In genomic region chr22:46656856-46657654, GRCh38 we compare ENCODE assay signal across 21 cellular contexts. TPM values are rescaled to one million over a fixed set of nuclear protein-coding genes. Genes with fewer than 3 reads are reported as not detected.
DNase-seq lines count a peak whose midpoint lies in the region; ATAC-seq and TF ChIP-seq lines count a peak whose summit lies in the region.
"Had no signal": no experiment of that assay in that cellular context is flagged by ENCODE, and none has a peak within 500 bp of the region (broad histone marks: within the 10 kb centered on the region; RNA-seq: fewer than 3 reads in every experiment).

No MANE protein-coding gene starts in this region.

- DNase-seq in activated CD4-positive, alpha-beta T cell treated with anti-CD3 and anti-CD28 coated beads, Interleukin-2, amount 10 ng/mL, durations not matched to agents 24 days and 14 days: no peak
- no peak for DNase-seq in activated CD4-positive, alpha-beta T cell treated with anti-CD3 and anti-CD28 coated beads for 4 hours
- no peak for DNase-seq in stimulated activated naive CD8-positive, alpha-beta T cell treated with anti-CD3 and anti-CD28 coated beads, Interleukin-15, amount 100 ng/mL, for 72 hours
- no peak for DNase-seq in stimulated activated naive CD8-positive, alpha-beta T cell treated with anti-CD3 and anti-CD28 coated beads, Interleukin-15, Interleukin-2, amounts not matched to agents 100 U/mL and 50 U/mL, for 24 hours
- DNase-seq in thyroid gland (peak; percentile 84 to 85), NCI-H510A treated with DMSO at 0.1 percent for 48 hours (lab: John Stamatoyannopoulos, UW) (no peak)
- DNase-seq: BE2C; Calu3; CD8-positive, alpha-beta T cell; DMS53; H7; MV-4-11; NCI-H187; NCI-H2107; NCI-H510A; NCI-H82; OCI-M1; SHP77 had no signal

- 67 to 79% methylated on average over 11 to 13 of the region's 15 CpGs for WGBS in thyroid gland, 2 donors

- no peaks in the 10 kb centered on the region for H3K27me3 ChIP-seq in thyroid gland
- H3K27me3 ChIP-seq: BE2C had no signal

- no peak overlapping the region for H3K4me3 ChIP-seq in thyroid gland (replicated peaks in 1 of 3)

- no peaks in the 10 kb centered on the region for H3K27me3 Mint-ChIP-seq in activated CD4-positive, alpha-beta T cell treated with anti-CD3 and anti-CD28 coated beads, Interleukin-2, amount 10 ng/mL, durations not matched to agents 24 days and 14 days
- H3K27me3 Mint-ChIP-seq in stimulated activated naive CD8-positive, alpha-beta T cell treated with anti-CD3 and anti-CD28 coated beads, Interleukin-15, amount 100 ng/mL, for 72 hours: no peaks in the 10 kb centered on the region
- H3K27me3 Mint-ChIP-seq in brain: no peaks in the 10 kb centered on the region

- TF ChIP-seq CTCF in brain (conservative IDR thresholded peaks at IDR 0.05) (no peak), thyroid gland (IDR thresholded peaks at IDR 0.05) (no peak)

- H3K4me1 ChIP-seq in thyroid gland: peaks cover 47 to 84% of the 10 kb centered on the region in 2 donors

- intact Hi-C loops in activated CD4-positive, alpha-beta T cell treated with anti-CD3 and anti-CD28 coated beads, Interleukin-2, amount 10 ng/mL, durations not matched to agents 24 days and 14 days (cut with micrococcal nuclease): no loop called here
- intact Hi-C loops in thyroid gland (cut with DNase I): no loop called here

- no peaks in the 10 kb centered on the region for H3K9me3 ChIP-seq in thyroid gland
- H3K9me3 ChIP-seq: BE2C had no signal

- H3K36me3 Mint-ChIP-seq in activated CD4-positive, alpha-beta T cell treated with anti-CD3 and anti-CD28 coated beads, Interleukin-2, amount 10 ng/mL, durations not matched to agents 24 days and 14 days (ENCODE audit: low read depth): peaks cover 11% of the 10 kb centered on the region
- peaks cover 7% of the 10 kb centered on the region for H3K36me3 Mint-ChIP-seq in brain
- H3K36me3 Mint-ChIP-seq: CD8-positive, alpha-beta T cell had no signal

- H3K4me1 Mint-ChIP-seq in activated CD4-positive, alpha-beta T cell treated with anti-CD3 and anti-CD28 coated beads, Interleukin-2, amount 10 ng/mL, durations not matched to agents 24 days and 14 days: peaks cover 39% of the 10 kb centered on the region
- H3K4me1 Mint-ChIP-seq in stimulated activated naive CD8-positive, alpha-beta T cell treated with anti-CD3 and anti-CD28 coated beads, Interleukin-15, amount 100 ng/mL, for 72 hours: peaks cover 52% of the 10 kb centered on the region
- peaks cover 30% of the 10 kb centered on the region for H3K4me1 Mint-ChIP-seq in brain

- peak overlapping the region; percentile 18 to 62 (median 34) for H3K27ac ChIP-seq in thyroid gland
- H3K27ac ChIP-seq: KMS-11 had no signal

- H3K9me3 Mint-ChIP-seq in activated CD4-positive, alpha-beta T cell treated with anti-CD3 and anti-CD28 coated beads, Interleukin-2, amount 10 ng/mL, durations not matched to agents 24 days and 14 days: no peaks in the 10 kb centered on the region
- no peaks in the 10 kb centered on the region for H3K9me3 Mint-ChIP-seq in stimulated activated naive CD8-positive, alpha-beta T cell treated with anti-CD3 and anti-CD28 coated beads, Interleukin-15, amount 100 ng/mL, for 72 hours
- no peaks in the 10 kb centered on the region for H3K9me3 Mint-ChIP-seq in brain
- H3K9me3 Mint-ChIP-seq: CD8-positive, alpha-beta T cell had no signal

- H3K36me3 ChIP-seq in thyroid gland: no peaks in the 10 kb centered on the region

- TF ChIP-seq POLR2A in thyroid gland (IDR thresholded peaks at IDR 0.05): no peak

- H3K4me3 Mint-ChIP-seq in activated CD4-positive, alpha-beta T cell treated with anti-CD3 and anti-CD28 coated beads, Interleukin-2, amount 10 ng/mL, durations not matched to agents 24 days and 14 days: no peak overlapping the region
- no peak overlapping the region for H3K4me3 Mint-ChIP-seq in stimulated activated naive CD8-positive, alpha-beta T cell treated with anti-CD3 and anti-CD28 coated beads, Interleukin-15, amount 100 ng/mL, for 72 hours
- no peak overlapping the region for H3K4me3 Mint-ChIP-seq in brain
- H3K4me3 Mint-ChIP-seq: CD8-positive, alpha-beta T cell had no signal

- ATAC-seq in stimulated activated naive CD8-positive, alpha-beta T cell treated with anti-CD3 and anti-CD28 coated beads, Interleukin-15, amount 100 ng/mL, for 72 hours: no peak
- ATAC-seq in stimulated activated naive CD8-positive, alpha-beta T cell treated with anti-CD3 and anti-CD28 coated beads, Interleukin-15, Interleukin-2, amounts not matched to agents 100 U/mL and 50 U/mL, for 24 hours: no peak
- no peak for ATAC-seq in GM21786 (IDR thresholded peaks at IDR 0.05; ENCODE audit: unreplicated experiment)
- ATAC-seq: CD8-positive, alpha-beta T cell had no signal

- peak overlapping the region; percentile 48 for H3K27ac Mint-ChIP-seq in activated CD4-positive, alpha-beta T cell treated with anti-CD3 and anti-CD28 coated beads, Interleukin-2, amount 10 ng/mL, durations not matched to agents 24 days and 14 days
- peak overlapping the region; percentile 81 to 83 for H3K27ac Mint-ChIP-seq in stimulated activated naive CD8-positive, alpha-beta T cell treated with anti-CD3 and anti-CD28 coated beads, Interleukin-15, amount 100 ng/mL, for 72 hours
- peak overlapping the region in 3 of 5 experiments; percentile 47 to 85 (median 77) for H3K27ac Mint-ChIP-seq in brain
- H3K27ac Mint-ChIP-seq: CD8-positive, alpha-beta T cell had no signal

RNA-seq across cellular contexts. Expression of gene GRAMD4, which starts 36.9 kb away (rescaled TPM):
- total RNA-seq in activated CD4-positive, alpha-beta T cell treated with anti-CD3 and anti-CD28 coated beads, Interleukin-2, amount 10 ng/mL, durations not matched to agents 24 days and 14 days: 63.8 and 66.1 TPM in 2 replicates
- 12.6 TPM for polyA plus RNA-seq in brain (ENCODE audit: insufficient read depth, low read depth, low replicate concordance)
- 100 to 1,000 TPM in 1 of 4 donors, 10 to 100 TPM in 3; 33.5 to 193 (median 62.1) TPM for total RNA-seq in thyroid gland

Comparison
In these comparisons a context has a peak if more than half of its experiments do, and no peak if none do; other contexts are left out.
1. DNase-seq: peak in thyroid gland (2 of 2); none in activated CD4-positive, alpha-beta T cell treated with anti-CD3 and anti-CD28 coated beads, Interleukin-2, amount 10 ng/mL, durations not matched to agents 24 days and 14 days (single experiment), activated CD4-positive, alpha-beta T cell treated with anti-CD3 and anti-CD28 coated beads for 4 hours (0 of 2), stimulated activated naive CD8-positive, alpha-beta T cell treated with anti-CD3 and anti-CD28 coated beads, Interleukin-15, amount 100 ng/mL, for 72 hours (0 of 2), stimulated activated naive CD8-positive, alpha-beta T cell treated with anti-CD3 and anti-CD28 coated beads, Interleukin-15, Interleukin-2, amounts not matched to agents 100 U/mL and 50 U/mL, for 24 hours (single experiment) and NCI-H510A treated with DMSO at 0.1 percent for 48 hours (single experiment).
2. Peak in every context shown above with its lines, with median percentiles within 50 percentile points of each other: H3K27ac Mint-ChIP-seq.